23 cellular contexts compared by ENCODE assay signal in genomic region chr22:47779474-47779873, GRCh38.
"Had no signal": no experiment of that assay in that cellular context is flagged by ENCODE, and none has a peak within 500 bp of the region (broad histone marks: within the 10 kb centered on the region; RNA-seq: fewer than 3 reads in every experiment).

No MANE protein-coding gene starts in this region.

- H3K9me3 Mint-ChIP-seq: activated naive CD4-positive, alpha-beta T cell treated with anti-CD3 and anti-CD28 coated beads, Interleukin-2, amount 50 U/mL, for 24 hours; activated T-cell treated with anti-CD3 and anti-CD28 coated beads, Interleukin-2, amount 50 U/mL, for 24 hours; activated T-helper 1 cell treated with anti-CD3 and anti-CD28 coated beads, Interleukin-12 subunit alpha, Interleukin-12 subunit beta, Interleukin-2, Interleukin-4 antibody, amounts not matched to agents 30 ng/mL and 10 ng/mL and 1 ng/mL, durations not matched to agents 14 hours and 24 hours and 36 hours had no signal

- H3K36me3 ChIP-seq: ascending aorta had no signal

- H3K27me3 ChIP-seq: ascending aorta, body of pancreas had no signal

- H3K4me3 Mint-ChIP-seq: activated CD8-positive, alpha-beta T cell treated with anti-CD3 and anti-CD28 coated beads, Interleukin-2, amount 10 ng/mL, durations not matched to agents 7 days and 5 days; activated naive CD4-positive, alpha-beta T cell treated with anti-CD3 and anti-CD28 coated beads, Interleukin-2, amount 50 U/mL, for 24 hours; activated T-cell treated with anti-CD3 and anti-CD28 coated beads, Interleukin-2, amount 50 U/mL, for 24 hours; activated T-helper 1 cell treated with anti-CD3 and anti-CD28 coated beads, Interleukin-12 subunit alpha, Interleukin-12 subunit beta, Interleukin-2, Interleukin-4 antibody, amounts not matched to agents 30 ng/mL and 10 ng/mL and 1 ng/mL, durations not matched to agents 14 hours and 24 hours and 36 hours; T-helper 17 cell had no signal

- ATAC-seq: activated CD8-positive, alpha-beta T cell treated with anti-CD3 and anti-CD28 coated beads, Interleukin-2, amount 10 ng/mL, durations not matched to agents 7 days and 5 days; body of pancreas; PC-3; T-helper 17 cell had no signal

- H3K9me3 ChIP-seq: ascending aorta, body of pancreas had no signal

- H3K36me3 Mint-ChIP-seq: activated naive CD4-positive, alpha-beta T cell treated with anti-CD3 and anti-CD28 coated beads, Interleukin-2, amount 50 U/mL, for 24 hours had no signal

- DNase-seq: activated CD4-positive, alpha-beta T cell treated with anti-CD3 and anti-CD28 coated beads for 48 hours; activated CD4-positive, alpha-beta T cell treated with anti-CD3 and anti-CD28 coated beads, Interleukin-2, amount 50 U/mL, for 4 hours; activated CD4-positive, CD25-positive, alpha-beta regulatory T cell treated with anti-CD3 and anti-CD28 coated beads, Interleukin-2, amount 50 U/mL, for 72 hours; activated CD8-positive, alpha-beta T cell treated with anti-CD3 and anti-CD28 coated beads, Interleukin-2, amount 10 ng/mL, durations not matched to agents 7 days and 5 days; activated effector memory CD4-positive, alpha-beta T cell treated with Interleukin-2 at 50 U/mL for 16 hours; activated naive CD4-positive, alpha-beta T cell; activated T-cell treated with anti-CD3 and anti-CD28 coated beads, Interleukin-2, amount 50 U/mL, for 24 hours; amniotic stem cell; body of pancreas; central memory CD4-positive, alpha-beta T cell; Karpas-422; NCI-H146; NCI-H187 treated with DMSO at 0.1 percent for 48 hours; NCI-H2081 treated with DMSO at 0.1 percent for 48 hours; NCI-H446; NCI-H526 treated with DMSO at 0.1 percent for 48 hours; PC-3; SHP77 treated with DMSO at 0.1 percent for 48 hours; T-helper 17 cell; T-helper 9 cell had no signal

- H3K27ac ChIP-seq: ascending aorta, body of pancreas had no signal

- H3K4me3 ChIP-seq: ascending aorta, body of pancreas had no signal

- H3K4me1 ChIP-seq: ascending aorta, body of pancreas had no signal

- H3K4me1 Mint-ChIP-seq: activated naive CD4-positive, alpha-beta T cell treated with anti-CD3 and anti-CD28 coated beads, Interleukin-2, amount 50 U/mL, for 24 hours; T-helper 17 cell had no signal

- H3K27ac Mint-ChIP-seq: activated CD8-positive, alpha-beta T cell treated with anti-CD3 and anti-CD28 coated beads, Interleukin-2, amount 10 ng/mL, durations not matched to agents 7 days and 5 days; activated naive CD4-positive, alpha-beta T cell treated with anti-CD3 and anti-CD28 coated beads, Interleukin-2, amount 50 U/mL, for 24 hours; activated T-cell treated with anti-CD3 and anti-CD28 coated beads, Interleukin-2, amount 50 U/mL, for 24 hours; activated T-helper 1 cell treated with anti-CD3 and anti-CD28 coated beads, Interleukin-12 subunit alpha, Interleukin-12 subunit beta, Interleukin-2, Interleukin-4 antibody, amounts not matched to agents 30 ng/mL and 10 ng/mL and 1 ng/mL, durations not matched to agents 14 hours and 24 hours and 36 hours; T-helper 17 cell had no signal
